In genomic region chr6:166382933-166383816, GRCh38 we compare ENCODE assay signal across 8 cellular contexts. TPM values are rescaled to one million over a fixed set of nuclear protein-coding genes. Genes with fewer than 3 reads are reported as not detected.
DNase-seq lines count a peak whose midpoint lies in the region; ATAC-seq and TF ChIP-seq lines count a peak whose summit lies in the region.

TSS of gene MPC1 (minus strand) at chr6:166382940. CDS start at chr6:166382876, 64 bp downstream.

- H3K9me2 ChIP-seq in DOHH2 (replicated peaks; ENCODE audit: control insufficient read depth, low read length) = no peaks in the 10 kb centered on the region
- peaks cover 3% of the 10 kb centered on the region; the same call in 1 of the 2 replicates for H3K9me2 ChIP-seq in GM23338 (ENCODE audit: insufficient read depth)

- H3K4me2 ChIP-seq in DOHH2 (ENCODE audit: low read length) = peak within 1 kb of the TSS; percentile 99
- peak within 1 kb of the TSS; percentile 82 for H3K4me2 ChIP-seq in GM23338

- H3K27me3 ChIP-seq in DOHH2 (ENCODE audit: control insufficient read depth, low read length) = no peaks in the 10 kb centered on the region
- H3K27me3 ChIP-seq in GM23338 (ENCODE audit: insufficient read depth) = no peaks in the 10 kb centered on the region
- H3K27me3 ChIP-seq in esophagus squamous epithelium = no peaks in the 10 kb centered on the region

- peaks cover 4% of the 10 kb centered on the region for H3K27me3 Mint-ChIP-seq in GM23338 (ENCODE audit: insufficient read depth, low read depth, poor library complexity)

- H3K79me2 ChIP-seq in DOHH2 (ENCODE audit: control insufficient read depth, low read length) (peaks cover 57% of the 10 kb centered on the region), GM23338 (replicated peaks; ENCODE audit: insufficient read depth) (peaks cover 27% of the 10 kb centered on the region)

- H3K4me3 ChIP-seq in DOHH2 (ENCODE audit: low read length) = peak within 1 kb of the TSS; percentile 85
- H3K4me3 ChIP-seq in GM23338 = peak within 1 kb of the TSS; percentile 92
- H3K4me3 ChIP-seq in esophagus squamous epithelium = peak within 1 kb of the TSS; percentile 68 to 91 (median 80)

- H3F3A ChIP-seq in DOHH2 (ENCODE audit: control insufficient read depth, insufficient read depth) (peaks cover 4% of the 10 kb centered on the region; the same call in 1 of the 2 replicates), GM23338 (replicated peaks; ENCODE audit: low read depth) (no peaks in the 10 kb centered on the region)

- no peaks in the 10 kb centered on the region for H4K20me1 ChIP-seq in DOHH2 (ENCODE audit: control insufficient read depth, insufficient read depth, low read depth, low read length)
- no peaks in the 10 kb centered on the region for H4K20me1 ChIP-seq in GM23338 (replicated peaks; ENCODE audit: insufficient read depth)

- 0 to 3% methylated on average over 13 to 16 of the region's 96 CpGs for WGBS in esophagus squamous epithelium, 2 donors

- no peaks in the 10 kb centered on the region for H3K9me3 Mint-ChIP-seq in GM23338

- 0 out of 2 replicates have a peak, but pooled peaks cover 3% of the 10 kb centered on the region for H3K36me3 ChIP-seq in DOHH2 (ENCODE audit: control insufficient read depth, low read length)
- no peaks in the 10 kb centered on the region for H3K36me3 ChIP-seq in GM23338 (ENCODE audit: insufficient read depth)
- H3K36me3 ChIP-seq in esophagus squamous epithelium = no peaks in the 10 kb centered on the region

- H3K4me1 ChIP-seq in DOHH2 (ENCODE audit: control insufficient read depth, low read length) (peaks cover 27% of the 10 kb centered on the region), GM23338 (ENCODE audit: insufficient read depth) (peaks cover 7% of the 10 kb centered on the region), esophagus squamous epithelium (peaks cover 4 to 16% (median 10%) of the 10 kb centered on the region in 3 donors)

- peak within 1 kb of the TSS; percentile 89 for H3K4me3 Mint-ChIP-seq in GM23338

- H3K27ac Mint-ChIP-seq in GM23338 = peak within 1 kb of the TSS; percentile 80

- ATAC-seq in GM23338 = peak; percentile 93

- H3K27ac ChIP-seq in DOHH2 (ENCODE audit: low read depth, low read length) = peak within 1 kb of the TSS; percentile 63
- peak within 1 kb of the TSS; percentile 15 for H3K27ac ChIP-seq in GM23338 (ENCODE audit: low read depth)
- peak within 1 kb of the TSS; percentile 90 to 96 (median 92) for H3K27ac ChIP-seq in esophagus squamous epithelium

- intact Hi-C loops in esophagus squamous epithelium (cut with DNase I) = loop anchor here (5.0 kb wide), 1 partner anchor 41 kb away; the partner anchor contains the start of gene SFT2D1

- TF ChIP-seq CTCF in DOHH2 (IDR thresholded peaks at IDR 0.05; ENCODE audit: low read depth, low read length, poor library complexity, severe bottlenecking) (no peak), GM23338 (conservative IDR thresholded peaks at IDR 0.05; ENCODE audit: low read depth in 2 of 2) (no peak), esophagus squamous epithelium (IDR thresholded peaks at IDR 0.05) (no peak)

- peaks cover 6% of the 10 kb centered on the region; the same call in 1 of the 3 replicates for H3K4me1 Mint-ChIP-seq in GM23338

- peak within 1 kb of the TSS; percentile 70; the same call in 1 of the 2 replicates for H2AFZ ChIP-seq in GM23338

- H3K36me3 Mint-ChIP-seq in GM23338 (ENCODE audit: low read depth) = no peaks in the 10 kb centered on the region

- DNase-seq in GM23338 (ENCODE audit: low spot score) (peak; percentile 98), Kasumi-1 (lab: John Stamatoyannopoulos, UW) (peak; percentile 89 to 90), RKO (ENCODE audit: low spot score) (peak; percentile 94), activated T-helper 1 cell treated with Interleukin-2 at 50 U/mL for 16 hours (ENCODE audit: low read depth) (peak; percentile 91), esophagus squamous epithelium (lab: John Stamatoyannopoulos, UW) (peak; percentile 75), myocyte (ENCODE audit: low read depth) (peak; percentile 97)
- DNase-seq in stimulated activated CD8-positive, alpha-beta memory T cell treated with anti-CD3 and anti-CD28 coated beads, Interleukin-7, amount 100 ng/mL, for 4 hours (ENCODE audit: low read depth in 2 of 2) = peak; percentile 83 to 94

- TF ChIP-seq POLR2A in esophagus squamous epithelium (IDR thresholded peaks at IDR 0.05) = peak in 3 of 4 donors; percentile 30 to 83 (median 71)

- H3K9me3 ChIP-seq in DOHH2 (ENCODE audit: control insufficient read depth, insufficient read depth, low read length) (no peaks in the 10 kb centered on the region), esophagus squamous epithelium (no peaks in the 10 kb centered on the region)

TF ChIP-seq in GM23338, 12 proteins besides CTCF, POLR2A, EP300 and RAD21:
- no peak for TF ChIP-seq JUNB (IDR thresholded peaks at IDR 0.05; ENCODE audit: unreplicated experiment)
- TF ChIP-seq ZNF331 (CRISPR knock-in tag; IDR thresholded peaks at IDR 0.05; ENCODE audit: low read depth) = no peak
- peak; percentile 88 for TF ChIP-seq POLR2AphosphoS5 (IDR thresholded peaks at IDR 0.05; ENCODE audit: low read depth)
- no peak for TF ChIP-seq STAT1 (IDR thresholded peaks at IDR 0.05; ENCODE audit: unreplicated experiment)
- peak; percentile 41 for TF ChIP-seq CREB1 (CRISPR knock-in tag; IDR thresholded peaks at IDR 0.05; ENCODE audit: low read depth)
- TF ChIP-seq ZNF462 (CRISPR knock-in tag; IDR thresholded peaks at IDR 0.05) = no peak
- TF ChIP-seq EZH2 (IDR thresholded peaks at IDR 0.05; ENCODE audit: low read depth, unreplicated experiment) = no peak

RNA-seq across cellular contexts. Expression of gene MPC1, which starts in this region (rescaled TPM):
- 15.5 and 23.4 TPM in 2 replicates for total RNA-seq in GM23338 (2014; rRNA removed; shearing (Covaris generic))
- 39.4 and 41.9 TPM in 2 replicates for polyA plus RNA-seq in GM23338 (2016; fragmentation: Nextera tagmentation; extraction: Ambion mirVana)
- total RNA-seq in esophagus squamous epithelium = 10 to 100 TPM; 43.1 to 64.3 (median 59.5) TPM
- 34.2 and 85.5 TPM in 2 replicates for total RNA-seq in myocyte
- 32.6 TPM for polyA plus RNA-seq in myocyte (2012)

Comparison
In these comparisons a context has a peak if more than half of its experiments do, and no peak if none do; other contexts are left out.
1. Peak in every context shown above with its lines: DNase-seq, ATAC-seq, H3K4me3 ChIP-seq and H3K27ac ChIP-seq.
2. H3K27ac ChIP-seq: peak in every context shown above with its lines; median percentile 92 in esophagus squamous epithelium; 63 in DOHH2; 15 in GM23338.